In genomic region chr22:45968751-45969413, GRCh38 we compare ENCODE assay signal across 11 cellular contexts. TPM values are rescaled to one million over a fixed set of nuclear protein-coding genes. Genes with fewer than 3 reads are reported as not detected.
A peak's percentile ranks its signal among the peaks of the same experiment; 100 is the strongest.
DNase-seq lines count a peak whose midpoint lies in the region; ATAC-seq, FAIRE-seq and TF ChIP-seq lines count a peak whose summit lies in the region.
"Had no signal": no experiment of that assay in that cellular context is flagged by ENCODE, and none has a peak within 500 bp of the region (broad histone marks: within the 10 kb centered on the region; RNA-seq: fewer than 3 reads in every experiment).

No MANE protein-coding gene starts in this region.

- H3F3A ChIP-seq in GM23248 (ENCODE audit: insufficient read depth): no peaks in the 10 kb centered on the region

- WGBS in A549 (ENCODE audit: missing lambda C conversion rate): 51% methylated on average over 7 of the region's 21 CpGs
- 46 to 49% methylated on average over 21 of the region's 21 CpGs for WGBS in GM23248 (ENCODE audit: low coverage in 1 of 2, low lambda C conversion rate in 2 of 2, missing lambda C conversion rate in 2 of 2), 2 experiments

- in situ Hi-C loops in GM23248 (cut with MboI): loop anchor here (10.0 kb wide), 1 partner anchor 384 kb away; no protein-coding TSS in a partner anchor

- intact Hi-C loops in mucosa of descending colon (cut with DNase I, micrococcal nuclease): no loop called here

- H2AFZ ChIP-seq in GM23248: no peak overlapping the region

- no peak overlapping the region for H3K9ac ChIP-seq in GM23248

- FAIRE-seq in A549 (lab: Jason Lieb, UNC): no peak

- H3K4me2 ChIP-seq in A549: peak overlapping the region; percentile 63
- no peak overlapping the region for H3K4me2 ChIP-seq in GM23248 (ENCODE audit: unreplicated experiment)

- no peaks in the 10 kb centered on the region for H3K9me2 ChIP-seq in GM23248 (ENCODE audit: insufficient read depth)

- DNase-seq in A549 (ENCODE audit: low read depth in 1 of 2, low spot score in 1 of 2) (peak in 1 of 2 experiments; percentile 77), GM23248 (peak; percentile 80), foreskin fibroblast (peak; percentile 44 to 48), mucosa of descending colon (no peak), DMS53 (lab: John Stamatoyannopoulos, UW) (no peak)
- DNase-seq in activated CD4-positive, alpha-beta T cell treated with anti-CD3 and anti-CD28 coated beads, Interleukin-2, amount 50 U/mL, for 4 hours: no peak
- DNase-seq: dorsolateral prefrontal cortex, hypothalamus had no signal

- no peaks in the 10 kb centered on the region for H3K36me3 ChIP-seq in GM23248 (ENCODE audit: low read depth)
- no peaks in the 10 kb centered on the region for H3K36me3 ChIP-seq in mucosa of descending colon (ENCODE audit: low read depth)

- POLR2A ChIA-PET in A549 (lab: Yijun Ruan, JAX): interaction anchor here (1.2 kb wide), 1 partner anchor 281 kb away, joined by 3 read pairs; no protein-coding TSS in a partner anchor

- TF ChIP-seq POLR2A in A549 (IDR thresholded peaks at IDR 0.05; ENCODE audit: low read length): no peak

- H3K27ac ChIP-seq in A549: peak overlapping the region; percentile 77 to 88
- no peak overlapping the region for H3K27ac ChIP-seq in GM23248
- H3K27ac ChIP-seq: dorsolateral prefrontal cortex had no signal

- TF ChIP-seq CTCF in A549 (IDR thresholded peaks at IDR 0.05) (no peak), foreskin fibroblast (IDR thresholded peaks at IDR 0.05; ENCODE audit: low read depth, low read length) (no peak), mucosa of descending colon (IDR thresholded peaks at IDR 0.05) (no peak)

- H3K4me3 ChIP-seq in A549 (peak overlapping the region; percentile 17; the same call in 1 of the 3 replicates), GM23248 (no peak overlapping the region), foreskin fibroblast (ENCODE audit: low read depth in 1 of 2, low read length in 2 of 2) (no peak overlapping the region), mucosa of descending colon (no peak overlapping the region)
- H3K4me3 ChIP-seq: dorsolateral prefrontal cortex had no signal

- H3K27me3 ChIP-seq in GM23248 (replicated peaks; ENCODE audit: insufficient read depth): peaks cover 23% of the 10 kb centered on the region

- no peaks in the 10 kb centered on the region for H4K20me1 ChIP-seq in GM23248 (ENCODE audit: insufficient read depth)

- ATAC-seq in A549: peak in 1 of 2 experiments; percentile 59; a peak in 3 of 6 replicates
- no peak; the same call in 1 of the 3 replicates for ATAC-seq in SK-N-SH treated with all-trans-retinoic acid at 6 μM for 48 hours
- no peak for ATAC-seq in mucosa of descending colon
- ATAC-seq in GM18502 (IDR thresholded peaks at IDR 0.05; ENCODE audit: poor library complexity, unreplicated experiment): no peak

- 0 out of 5 replicates have a peak, but pooled peaks of 1 of the 2 experiments have one; percentile 43 for TF ChIP-seq RAD21 in A549 (conservative IDR thresholded peaks at IDR 0.05 in 1 of 2, IDR thresholded peaks at IDR 0.05 in 1 of 2)

- H3K4me1 ChIP-seq in A549 (peaks cover 96% of the 10 kb centered on the region), GM23248 (ENCODE audit: insufficient read depth) (peaks cover 27% of the 10 kb centered on the region), mucosa of descending colon (ENCODE audit: low read depth) (peaks cover 8% of the 10 kb centered on the region)

- CTCF ChIA-PET in A549 (lab: Yijun Ruan, JAX): interaction anchor here (0.9 to 2.0 kb wide), 8 partner anchors 12 to 391 kb away, joined by 3 to 10 read pairs (median 4); no protein-coding TSS in a partner anchor

- TF ChIP-seq EP300 in A549 (IDR thresholded peaks at IDR 0.05): peak; percentile 24 to 53; a peak in 2 of 5 replicates

- no peaks in the 10 kb centered on the region for H3K79me2 ChIP-seq in GM23248 (ENCODE audit: insufficient read depth)

- H3K9me3 ChIP-seq in A549: no peaks in the 10 kb centered on the region
- H3K9me3 ChIP-seq in GM23248 (ENCODE audit: low read depth): no peaks in the 10 kb centered on the region
- H3K9me3 ChIP-seq in mucosa of descending colon: no peaks in the 10 kb centered on the region

TF ChIP-seq in A549, 52 proteins besides CTCF, POLR2A, EP300 and RAD21 (continues in another document):
- TF ChIP-seq PBX3 (IDR thresholded peaks at IDR 0.05): peak; percentile 77
- no peak for TF ChIP-seq EHF (CRISPR knock-in tag; IDR thresholded peaks at IDR 0.05)
- TF ChIP-seq JUN (IDR thresholded peaks at IDR 0.05): peak in 1 of 2 experiments; percentile 60; a peak in 2 of 5 replicates
- peak; percentile 81 for TF ChIP-seq MAX (IDR thresholded peaks at IDR 0.05)
- peak; percentile 26; the same call in 1 of the 3 replicates for TF ChIP-seq BCL3 (IDR thresholded peaks at IDR 0.05)
- peak; percentile 78; the same call in 1 of the 2 replicates for TF ChIP-seq GATA3 (IDR thresholded peaks at IDR 0.05; ENCODE audit: borderline replicate concordance)
- TF ChIP-seq MYC (IDR thresholded peaks at IDR 0.05; ENCODE audit: borderline replicate concordance, low read length): no peak
- no peak for TF ChIP-seq FOXS1 (CRISPR knock-in tag; IDR thresholded peaks at IDR 0.05)
- peak; percentile 82 for TF ChIP-seq JUNB (IDR thresholded peaks at IDR 0.05)
- TF ChIP-seq SMC3 (IDR thresholded peaks at IDR 0.05): no peak

TF ChIP-seq in SK-N-SH treated with all-trans-retinoic acid at 6 μM for 48 hours, 23 proteins besides CTCF, POLR2A, EP300 and RAD21:
- TF ChIP-seq TCF4 (CRISPR knock-in tag; IDR thresholded peaks at IDR 0.05; ENCODE audit: borderline replicate concordance) (no peak), OSR1 (CRISPR knock-in tag; IDR thresholded peaks at IDR 0.05) (no peak), PATZ1 (CRISPR knock-in tag; IDR thresholded peaks at IDR 0.05; ENCODE audit: borderline replicate concordance) (peak; percentile 95; the same call in 1 of the 2 replicates), ZNF8 (CRISPR knock-in tag; IDR thresholded peaks at IDR 0.05) (no peak)

RNA-seq across cellular contexts. Expression of gene WNT7B, which starts 8.1 kb away (rescaled TPM):
- polyA plus RNA-seq in A549 (2011; rRNA removed) (16.9 and 21.0 TPM in 2 replicates), A549 (2017; fragmentation: RNase III; extraction: RNeasy Plus Mini Kit Qiagen cat#74134 plus additional on column Dnase treatment) (80.8 to 92.0 TPM (median 82.2 TPM) in 3 replicates), GM23248 (2016; fragmentation: Nextera tagmentation; extraction: Ambion mirVana) (0.10 TPM in 1 of 2 replicates, not detected in the other)
- polyA plus RNA-seq in A549 (2012; cell fraction: cytosol; rRNA removed): 36.4 and 59.9 TPM in 2 replicates
- 48.0 and 49.6 TPM in 2 replicates for polyA plus RNA-seq in A549 (2012; cell fraction: nucleus; rRNA removed)
- 19.4 and 42.1 TPM in 2 replicates for polyA minus RNA-seq in A549 (2011; rRNA and poly(A)+ RNA removed)
- 0.25 TPM in 1 of 2 replicates, not detected in the other for total RNA-seq in GM23248 (2014; rRNA removed; shearing (Covaris generic))
- not detected for total RNA-seq in mucosa of descending colon
- total RNA-seq: skeletal muscle tissue had no signal

Comparison
In these comparisons a context has a peak if more than half of its experiments do, and no peak if none do; other contexts are left out.
1. DNase-seq: peak in GM23248 (single experiment) and foreskin fibroblast (2 of 2); none in mucosa of descending colon (0 of 3), DMS53 (single experiment) and activated CD4-positive, alpha-beta T cell treated with anti-CD3 and anti-CD28 coated beads, Interleukin-2, amount 50 U/mL, for 4 hours (0 of 2).